Comparison of ENCODE assay signal across 20 cellular contexts in the genomic region with DNA sequence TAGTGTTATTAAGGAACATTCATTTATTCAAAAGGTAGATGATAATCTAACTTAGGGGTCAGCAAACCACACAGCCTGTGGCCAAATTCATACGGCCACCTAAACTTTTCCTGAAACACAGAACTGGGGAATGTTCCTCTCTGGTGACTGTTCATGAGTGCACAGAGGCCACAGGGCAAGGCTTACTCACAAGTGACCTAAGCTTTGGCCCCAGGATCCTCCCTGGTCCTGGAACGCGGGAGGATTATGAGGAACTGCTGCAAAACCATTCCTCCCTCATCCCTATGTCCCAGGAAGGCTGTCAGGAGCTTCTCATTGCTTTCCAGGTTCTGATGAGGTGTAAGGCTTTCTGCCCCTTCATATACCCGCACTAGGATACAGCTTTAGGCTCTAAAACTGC.
"Had no signal": no experiment of that assay in that cellular context is flagged by ENCODE, and none has a peak within 500 bp of the region (broad histone marks: within the 10 kb centered on the region; RNA-seq: fewer than 3 reads in every experiment).

No MANE protein-coding gene starts in this region.

- H3K4me3 ChIP-seq: ascending aorta, left ventricle myocardium inferior, psoas muscle, suprapubic skin, upper lobe of left lung had no signal

- DNase-seq: activated CD4-positive, alpha-beta T cell treated with anti-CD3 and anti-CD28 coated beads for 48 hours; activated CD8-positive, alpha-beta memory T cell treated with anti-CD3 and anti-CD28 coated beads, Interleukin-2, amount 50 U/mL, for 48 hours; activated CD8-positive, alpha-beta T cell treated with anti-CD3 and anti-CD28 coated beads, Interleukin-2, amount 10 ng/mL, durations not matched to agents 7 days and 5 days; activated naive CD4-positive, alpha-beta T cell; activated naive CD8-positive, alpha-beta T cell treated with anti-CD3 and anti-CD28 coated beads, Interleukin-2, amount 50 U/mL, for 24 hours; head of caudate nucleus; left ventricle myocardium inferior; mesendoderm; nephron progenitor cell; psoas muscle; stimulated activated CD4-positive, alpha-beta T cell treated with anti-CD3 and anti-CD28 coated beads, Interleukin-12 subunit alpha, Interleukin-12 subunit beta, amount 100 ng/mL, for 4 hours; stimulated activated naive CD4-positive, alpha-beta T cell treated with Interleukin-2 at 50 U/mL for 16 hours; upper lobe of left lung had no signal

- H3K27ac ChIP-seq: ascending aorta, left ventricle myocardium inferior, psoas muscle, suprapubic skin, upper lobe of left lung had no signal

- H3K36me3 ChIP-seq: ascending aorta, left ventricle myocardium inferior, suprapubic skin, upper lobe of left lung had no signal

- H3K4me3 Mint-ChIP-seq: activated CD8-positive, alpha-beta T cell treated with anti-CD3 and anti-CD28 coated beads, Interleukin-2, amount 10 ng/mL, durations not matched to agents 7 days and 5 days; activated naive CD8-positive, alpha-beta T cell treated with anti-CD3 and anti-CD28 coated beads, Interleukin-2, amount 50 U/mL, for 24 hours; nephron progenitor cell; WTC11 had no signal

- H3K4me1 ChIP-seq: ascending aorta, psoas muscle, suprapubic skin, upper lobe of left lung had no signal

- H3K9me3 Mint-ChIP-seq: activated naive CD8-positive, alpha-beta T cell treated with anti-CD3 and anti-CD28 coated beads, Interleukin-2, amount 50 U/mL, for 24 hours had no signal

- ATAC-seq: activated CD8-positive, alpha-beta T cell treated with anti-CD3 and anti-CD28 coated beads, Interleukin-2, amount 10 ng/mL, durations not matched to agents 7 days and 5 days; activated naive CD8-positive, alpha-beta T cell treated with anti-CD3 and anti-CD28 coated beads, Interleukin-2, amount 50 U/mL, for 24 hours; foreskin keratinocyte; psoas muscle; sciatic nerve; WTC11 had no signal

- H3K4me1 Mint-ChIP-seq: activated naive CD8-positive, alpha-beta T cell treated with anti-CD3 and anti-CD28 coated beads, Interleukin-2, amount 50 U/mL, for 24 hours; WTC11 had no signal

- FAIRE-seq: colon, keratinocyte had no signal

- H3K27me3 ChIP-seq: ascending aorta, foreskin keratinocyte, suprapubic skin, upper lobe of left lung had no signal

- H3K27ac Mint-ChIP-seq: activated CD8-positive, alpha-beta T cell treated with anti-CD3 and anti-CD28 coated beads, Interleukin-2, amount 10 ng/mL, durations not matched to agents 7 days and 5 days; activated naive CD8-positive, alpha-beta T cell treated with anti-CD3 and anti-CD28 coated beads, Interleukin-2, amount 50 U/mL, for 24 hours; nephron progenitor cell; WTC11 had no signal

- H3K27me3 Mint-ChIP-seq: activated naive CD8-positive, alpha-beta T cell treated with anti-CD3 and anti-CD28 coated beads, Interleukin-2, amount 50 U/mL, for 24 hours had no signal

- H3K9me3 ChIP-seq: ascending aorta, left ventricle myocardium inferior, psoas muscle, upper lobe of left lung had no signal
